ENCODE assay signal across 18 cellular contexts in genomic region chr2:33104726-33105125, GRCh38.
A peak's percentile ranks its signal among the peaks of the same experiment; 100 is the strongest.
DNase-seq lines count a peak whose midpoint lies in the region; ATAC-seq, FAIRE-seq and TF ChIP-seq lines count a peak whose summit lies in the region.
"Had no signal": no experiment of that assay in that cellular context is flagged by ENCODE, and none has a peak within 500 bp of the region (broad histone marks: within the 10 kb centered on the region; RNA-seq: fewer than 3 reads in every experiment).

No MANE protein-coding gene starts in this region.

- H3K27me3 Mint-ChIP-seq in MCF 10A (ENCODE audit: insufficient read depth, unreplicated experiment) (no peaks in the 10 kb centered on the region), chondrocyte (ENCODE audit: low read depth) (no peaks in the 10 kb centered on the region)
- H3K27me3 Mint-ChIP-seq: activated naive CD4-positive, alpha-beta T cell treated with anti-CD3 and anti-CD28 coated beads, Interleukin-2, amount 10 ng/mL, durations not matched to agents 7 days and 5 days had no signal

- no peaks in the 10 kb centered on the region for H3K36me3 ChIP-seq in breast epithelium
- H3K36me3 ChIP-seq in aorta (ENCODE audit: control insufficient read depth in 1 of 2, insufficient read depth in 2 of 2, low read length in 1 of 2), result no peaks in the 10 kb centered on the region
- H3K36me3 ChIP-seq in HepG2 (replicated peaks in 1 of 2; ENCODE audit: control insufficient read depth in 1 of 2, insufficient read depth in 2 of 2, low read length in 2 of 2), result no peaks in the 10 kb centered on the region

- H2AFZ ChIP-seq in HepG2 (ENCODE audit: low read length), result no peak overlapping the region

- no peak for TF ChIP-seq EP300 in HepG2 (IDR thresholded peaks at IDR 0.05; ENCODE audit: low read depth in 2 of 2, low read length in 2 of 2)
- no peak for TF ChIP-seq EP300 in HepG2 (CRISPR knock-in tag; IDR thresholded peaks at IDR 0.05; ENCODE audit: borderline replicate concordance)

- H3K9ac ChIP-seq in HepG2 (ENCODE audit: insufficient read depth, low read depth, low read length), result no peak overlapping the region

- ATAC-seq in aorta (ENCODE audit: low FRiP score) (no peak), HepG2 (no peak)
- ATAC-seq: naive thymus-derived CD8-positive, alpha-beta T cell; stimulated activated naive CD8-positive, alpha-beta T cell treated with anti-CD3 and anti-CD28 coated beads, Interleukin-15, amount 100 ng/mL, for 72 hours had no signal

- no peak overlapping the region for H3K27ac ChIP-seq in breast epithelium
- H3K27ac ChIP-seq in aorta (ENCODE audit: low read depth in 1 of 2, low read length in 2 of 2), result peak overlapping the region; percentile 79 to 92
- H3K27ac ChIP-seq in HepG2 (ENCODE audit: extremely low read length, insufficient read depth, low read length), result no peak overlapping the region
- H3K27ac ChIP-seq: dorsolateral prefrontal cortex had no signal

- H3K4me1 ChIP-seq in breast epithelium (no peaks in the 10 kb centered on the region), aorta (ENCODE audit: control insufficient read depth in 1 of 2, insufficient read depth in 2 of 2, low read length in 2 of 2) (peaks cover 10 to 13% of the 10 kb centered on the region in 2 donors), HepG2 (ENCODE audit: insufficient read depth, low read length) (no peaks in the 10 kb centered on the region)

- peaks cover 19% of the 10 kb centered on the region for H3K4me1 Mint-ChIP-seq in MCF 10A (ENCODE audit: insufficient read depth, unreplicated experiment)
- peaks cover 46% of the 10 kb centered on the region for H3K4me1 Mint-ChIP-seq in chondrocyte (ENCODE audit: low read depth)
- H3K4me1 Mint-ChIP-seq: activated B cell treated with CpG ODN at 0.5 μM for 24 hours; activated naive CD4-positive, alpha-beta T cell treated with anti-CD3 and anti-CD28 coated beads, Interleukin-2, amount 10 ng/mL, durations not matched to agents 7 days and 5 days; CD8-positive, alpha-beta memory T cell; naive thymus-derived CD8-positive, alpha-beta T cell; stimulated activated naive CD8-positive, alpha-beta T cell treated with anti-CD3 and anti-CD28 coated beads, Interleukin-15, amount 100 ng/mL, for 72 hours had no signal

- no peak overlapping the region for H3K4me2 ChIP-seq in HepG2 (ENCODE audit: low read depth, low read length)

- H3K27ac Mint-ChIP-seq in MCF 10A (ENCODE audit: low read depth, unreplicated experiment) (peak overlapping the region; percentile 55), chondrocyte (ENCODE audit: unreplicated experiment) (peak overlapping the region; percentile 91)
- H3K27ac Mint-ChIP-seq: activated B cell treated with CpG ODN at 0.5 μM for 24 hours; activated naive CD4-positive, alpha-beta T cell treated with anti-CD3 and anti-CD28 coated beads, Interleukin-2, amount 10 ng/mL, durations not matched to agents 7 days and 5 days; CD8-positive, alpha-beta memory T cell; naive thymus-derived CD8-positive, alpha-beta T cell; stimulated activated naive CD8-positive, alpha-beta T cell treated with anti-CD3 and anti-CD28 coated beads, Interleukin-15, amount 100 ng/mL, for 72 hours had no signal

- 24 to 27% methylated on average over 4 of the region's 4 CpGs for WGBS in aorta, 2 donors
- 5% methylated on average over 4 of the region's 4 CpGs for WGBS in HepG2 (ENCODE audit: low lambda C conversion rate)

- intact Hi-C loops in MCF 10A (cut with micrococcal nuclease), result no loop called here
- intact Hi-C loops in breast epithelium (cut with DNase I; ENCODE audit: low total_unique reads), result loop anchor here (5.0 kb wide), 1 partner anchor 598 kb away; no protein-coding TSS in a partner anchor
- intact Hi-C loops in aorta (cut with DNase I), result loop anchor here in 1 of 2 donors (5.0 kb wide), 3 partner anchors 32 to 188 kb away; no protein-coding TSS in a partner anchor
- intact Hi-C loops in HepG2 (cut with micrococcal nuclease; ENCODE audit: unreplicated experiment), result no loop called here

- H3K4me3 Mint-ChIP-seq in MCF 10A (ENCODE audit: unreplicated experiment) (no peak overlapping the region), chondrocyte (ENCODE audit: unreplicated experiment) (peak overlapping the region; percentile 2)
- H3K4me3 Mint-ChIP-seq: activated B cell treated with CpG ODN at 0.5 μM for 24 hours; activated naive CD4-positive, alpha-beta T cell treated with anti-CD3 and anti-CD28 coated beads, Interleukin-2, amount 10 ng/mL, durations not matched to agents 7 days and 5 days; CD8-positive, alpha-beta memory T cell; naive thymus-derived CD8-positive, alpha-beta T cell; stimulated activated naive CD8-positive, alpha-beta T cell treated with anti-CD3 and anti-CD28 coated beads, Interleukin-15, amount 100 ng/mL, for 72 hours had no signal

- in situ Hi-C loops in HepG2 (cut with HindIII; ENCODE audit: extremely low pct_ligation_motif_present, low pct_unique_long_range_greater_than_20kb), result no loop called here

- H3K27me3 ChIP-seq in breast epithelium, result no peaks in the 10 kb centered on the region
- H3K27me3 ChIP-seq in aorta (ENCODE audit: control insufficient read depth in 1 of 2, insufficient read depth in 2 of 2, low read length in 1 of 2), result no peaks in the 10 kb centered on the region
- peaks cover 0 to 2% of the 10 kb centered on the region in 2 experiments; a peak in 1 of 5 replicates for H3K27me3 ChIP-seq in HepG2 (ENCODE audit: control insufficient read depth in 1 of 2, insufficient read depth in 2 of 2, low read length in 2 of 2)

- TF ChIP-seq CTCF in MCF 10A (IDR thresholded peaks at IDR 0.05; ENCODE audit: unreplicated experiment) (no peak), breast epithelium (IDR thresholded peaks at IDR 0.05) (no peak), chondrocyte (IDR thresholded peaks at IDR 0.05) (no peak), HepG2 (CRISPR knock-in tag; IDR thresholded peaks at IDR 0.05) (no peak)

- H3K9me3 ChIP-seq in breast epithelium, result no peaks in the 10 kb centered on the region
- no peaks in the 10 kb centered on the region for H3K9me3 ChIP-seq in aorta (ENCODE audit: control insufficient read depth, low read length)
- no peaks in the 10 kb centered on the region for H3K9me3 ChIP-seq in HepG2 (ENCODE audit: low read length)

- no peak for FAIRE-seq in HepG2 (lab: Jason Lieb, UNC)
- FAIRE-seq: A204.1, GM18507 had no signal

- no peak for TF ChIP-seq RAD21 in HepG2 (CRISPR knock-in tag; IDR thresholded peaks at IDR 0.05)

- H3K9me3 Mint-ChIP-seq in MCF 10A (ENCODE audit: unreplicated experiment), result no peaks in the 10 kb centered on the region
- H3K9me3 Mint-ChIP-seq in chondrocyte (ENCODE audit: low read depth), result peaks cover 11% of the 10 kb centered on the region
- H3K9me3 Mint-ChIP-seq: activated B cell treated with CpG ODN at 0.5 μM for 24 hours; activated naive CD4-positive, alpha-beta T cell treated with anti-CD3 and anti-CD28 coated beads, Interleukin-2, amount 10 ng/mL, durations not matched to agents 7 days and 5 days; CD8-positive, alpha-beta memory T cell; stimulated activated naive CD8-positive, alpha-beta T cell treated with anti-CD3 and anti-CD28 coated beads, Interleukin-15, amount 100 ng/mL, for 72 hours had no signal

- no peaks in the 10 kb centered on the region for H3K79me2 ChIP-seq in HepG2 (ENCODE audit: insufficient read depth, low read length)

- H3K36me3 Mint-ChIP-seq in MCF 10A (ENCODE audit: insufficient read depth, unreplicated experiment) (no peaks in the 10 kb centered on the region), chondrocyte (ENCODE audit: low read depth) (no peaks in the 10 kb centered on the region)
- H3K36me3 Mint-ChIP-seq: activated naive CD4-positive, alpha-beta T cell treated with anti-CD3 and anti-CD28 coated beads, Interleukin-2, amount 10 ng/mL, durations not matched to agents 7 days and 5 days; CD8-positive, alpha-beta memory T cell; naive thymus-derived CD8-positive, alpha-beta T cell had no signal

- POLR2A ChIA-PET in MCF 10A (lab: Yijun Ruan, JAX), result interaction anchor here (1.0 kb wide), 1 partner anchor 32 kb away, joined by 4 read pairs; no protein-coding TSS in a partner anchor
- POLR2A ChIA-PET in HepG2 (lab: Yijun Ruan, JAX), result no interaction called here

- BruUV-seq in MCF 10A (replicated peaks; lab: Mats Ljungman, UMichigan), result no TSS peak
- no TSS peak for BruUV-seq in HepG2 (replicated peaks; lab: Mats Ljungman, UMichigan)

- TF ChIP-seq POLR2A in breast epithelium (IDR thresholded peaks at IDR 0.05), result no peak
- TF ChIP-seq POLR2A in HepG2 (IDR thresholded peaks at IDR 0.05; ENCODE audit: insufficient read depth in 1 of 2, low read depth in 2 of 2, low read length in 2 of 2), result no peak

- H4K20me1 ChIP-seq in HepG2 (ENCODE audit: insufficient read depth, low read length), result no peaks in the 10 kb centered on the region

- CTCF ChIA-PET in MCF 10A (lab: Yijun Ruan, JAX) (no interaction called here), HepG2 (lab: Yijun Ruan, JAX; ENCODE audit: low intra/inter-chr PET ratio, low total read pairs) (no interaction called here)

- H3K4me3 ChIP-seq in breast epithelium, result no peak overlapping the region
- no peak overlapping the region for H3K4me3 ChIP-seq in aorta (ENCODE audit: low read length in 2 of 2)
- no peak overlapping the region for H3K4me3 ChIP-seq in HepG2 (replicated peaks in 1 of 3; ENCODE audit: insufficient read depth in 1 of 3, low read depth in 2 of 3, low read length in 3 of 3)
- H3K4me3 ChIP-seq: dorsolateral prefrontal cortex had no signal

- DNase-seq in MCF 10A (ENCODE audit: unreplicated experiment) (peak; percentile 40), breast epithelium (ENCODE audit: low spot score in 2 of 2) (no peak), chondrocyte (ENCODE audit: low spot score) (no peak), iris pigment epithelial cell (ENCODE audit: low read depth) (peak; percentile 72), aorta (no peak), amniotic stem cell (lab: John Stamatoyannopoulos, UW) (no peak), NOMO-1 treated with dmso at 0.1 percent for 144 hours (lab: John Stamatoyannopoulos, UW; ENCODE audit: unreplicated experiment) (no peak), HepG2 (ENCODE audit: low spot score) (no peak)
- DNase-seq: activated B cell treated with CpG ODN at 0.5 μM for 24 hours; activated CD8-positive, alpha-beta memory T cell treated with anti-CD3 and anti-CD28 coated beads, Interleukin-2, amount 50 U/mL, for 4 hours; activated naive CD4-positive, alpha-beta T cell treated with anti-CD3 and anti-CD28 coated beads, Interleukin-2, amount 10 ng/mL, durations not matched to agents 7 days and 5 days; CD8-positive, alpha-beta memory T cell; dorsolateral prefrontal cortex; naive thymus-derived CD8-positive, alpha-beta T cell; stimulated activated naive CD8-positive, alpha-beta T cell treated with anti-CD3 and anti-CD28 coated beads, Interleukin-15, amount 100 ng/mL, for 72 hours; SW 1271 had no signal

Comparison
In these comparisons a context has a peak if more than half of its experiments do, and no peak if none do; other contexts are left out.
1. DNase-seq: peak in MCF 10A (single experiment) and iris pigment epithelial cell (single experiment); none in breast epithelium (0 of 2), chondrocyte (single experiment), aorta (0 of 2), amniotic stem cell (single experiment), NOMO-1 treated with dmso at 0.1 percent for 144 hours (single experiment) and HepG2 (single experiment).
2. H3K27ac ChIP-seq: peak in aorta (2 of 2); none in breast epithelium (0 of 2) and HepG2 (single experiment).